21 cellular contexts compared by ENCODE assay signal in the genomic region with DNA sequence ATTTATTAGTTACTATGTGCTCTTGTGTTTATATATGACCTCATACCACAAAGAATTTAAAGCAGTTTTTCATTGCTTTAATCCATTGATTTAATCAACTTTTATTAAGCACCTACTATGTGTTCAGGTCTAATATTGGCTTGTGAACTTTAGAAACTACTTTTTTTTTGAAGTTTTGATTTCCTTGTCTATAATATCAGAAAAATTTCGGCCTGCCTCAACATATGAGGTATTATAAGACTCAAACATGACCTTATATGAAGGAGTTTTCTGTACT.
A peak's percentile ranks its signal among the peaks of the same experiment; 100 is the strongest.
DNase-seq lines count a peak whose midpoint lies in the region; ATAC-seq, FAIRE-seq and TF ChIP-seq lines count a peak whose summit lies in the region.
"Had no signal": no experiment of that assay in that cellular context is flagged by ENCODE, and none has a peak within 500 bp of the region (broad histone marks: within the 10 kb centered on the region; RNA-seq: fewer than 3 reads in every experiment).

No MANE protein-coding gene starts in this region.

- peak overlapping the region; percentile 52 for H3K4me3 ChIP-seq in right cardiac atrium (ENCODE audit: low read length)
- no peak overlapping the region for H3K4me3 ChIP-seq in left lung
- H3K4me3 ChIP-seq in skeletal muscle satellite cell (ENCODE audit: low read length): no peak overlapping the region
- H3K4me3 ChIP-seq: neural progenitor cell, SJSA1 had no signal

- H3K9ac ChIP-seq in skeletal muscle satellite cell (ENCODE audit: low read depth, low read length): no peak overlapping the region
- H3K9ac ChIP-seq: neural progenitor cell had no signal

- H3K4me2 ChIP-seq in skeletal muscle satellite cell (ENCODE audit: low read length): peak overlapping the region; percentile 70
- H3K4me2 ChIP-seq: neural progenitor cell had no signal

- 81% methylated on average over 1 of the region's 1 CpG for WGBS in right cardiac atrium

- ATAC-seq in right cardiac atrium (no peak), left ventricle myocardium superior (no peak), left lung (no peak), HG03280 (IDR thresholded peaks at IDR 0.05; ENCODE audit: unreplicated experiment) (no peak)
- ATAC-seq: WTC11 had no signal

- H3K9me3 ChIP-seq in right cardiac atrium (ENCODE audit: control insufficient read depth, low read length) (no peaks in the 10 kb centered on the region), left lung (no peaks in the 10 kb centered on the region), skeletal muscle satellite cell (replicated peaks; ENCODE audit: low read length) (no peaks in the 10 kb centered on the region)
- H3K9me3 ChIP-seq: SJSA1 had no signal

- H3K4me1 ChIP-seq in right cardiac atrium (ENCODE audit: control insufficient read depth, insufficient read depth, low read length) (peaks cover 9% of the 10 kb centered on the region), left lung (peaks cover 24 to 31% of the 10 kb centered on the region in 2 donors), skeletal muscle satellite cell (ENCODE audit: control insufficient read depth, insufficient read depth, low read length) (peaks cover 30% of the 10 kb centered on the region)

- no peak for TF ChIP-seq CTCF in left lung (IDR thresholded peaks at IDR 0.05)

- DNase-seq in right cardiac atrium (no peak), left ventricle myocardium superior (no peak), left lung (no peak), frontal cortex (ENCODE audit: low spot score in 2 of 2) (no peak), NOMO-1 treated with dmso at 0.1 percent for 144 hours (lab: John Stamatoyannopoulos, UW; ENCODE audit: unreplicated experiment) (no peak), substantia nigra (lab: John Stamatoyannopoulos, UW) (no peak)
- DNase-seq: activated CD4-positive, alpha-beta T cell treated with anti-CD3 and anti-CD28 coated beads, Interleukin-2, amount 50 U/mL, for 48 hours; amygdala; cerebellar nuclear complex; effector CD8-positive, alpha-beta T cell; GOT3; NCI-H748 treated with DMSO at 0.1 percent for 48 hours; stimulated activated CD4-positive, alpha-beta T cell treated with anti-CD3 and anti-CD28 coated beads, Interleukin-2, amount 100 ng/mL, for 24 hours; stimulated activated naive CD4-positive, alpha-beta T cell treated with Interleukin-2 at 50 U/mL for 16 hours; T-helper 2 cell had no signal

- H3K36me3 ChIP-seq in left lung (no peaks in the 10 kb centered on the region), skeletal muscle satellite cell (ENCODE audit: insufficient read depth, low read length) (no peaks in the 10 kb centered on the region)
- H3K36me3 ChIP-seq: neural progenitor cell, SJSA1 had no signal

- no peak for FAIRE-seq in frontal cortex (lab: Jason Lieb, UNC)
- FAIRE-seq: keratinocyte had no signal

- intact Hi-C loops in right cardiac atrium (cut with DNase I): loop anchor here in 2 of 4 donors (5.0 to 10.0 kb wide), 3 partner anchors 50 to 118 kb away; a partner anchor contains a TSS
- intact Hi-C loops in left ventricle myocardium superior (cut with micrococcal nuclease): loop anchor here (10.0 kb wide), 1 partner anchor 50 kb away; no protein-coding TSS in a partner anchor
- intact Hi-C loops in left lung (cut with DNase I): loop anchor here in 1 of 2 donors (10.0 kb wide), 1 partner anchor 110 kb away; no protein-coding TSS in a partner anchor

- H3K27ac ChIP-seq in right cardiac atrium (ENCODE audit: low read length) (no peak overlapping the region), left lung (peak overlapping the region; percentile 24 to 67), substantia nigra (ENCODE audit: low read depth, low read length, poor library complexity, severe bottlenecking) (no peak overlapping the region)
- H3K27ac ChIP-seq: neural progenitor cell, SJSA1 had no signal

- H3K27me3 ChIP-seq in right cardiac atrium (ENCODE audit: control insufficient read depth, insufficient read depth): no peaks in the 10 kb centered on the region
- H3K27me3 ChIP-seq in left lung: no peaks in the 10 kb centered on the region
- no peaks in the 10 kb centered on the region for H3K27me3 ChIP-seq in skeletal muscle satellite cell (ENCODE audit: control insufficient read depth, insufficient read depth, low read length)
- H3K27me3 ChIP-seq: neural progenitor cell, SJSA1 had no signal

Comparison
In these comparisons a context has a peak if more than half of its experiments do, and no peak if none do; other contexts are left out.
1. H3K27ac ChIP-seq: peak in left lung (2 of 2); none in right cardiac atrium (single experiment) and substantia nigra (single experiment).